Comparison of ENCODE assay signal across 24 cellular contexts in the genomic region with DNA sequence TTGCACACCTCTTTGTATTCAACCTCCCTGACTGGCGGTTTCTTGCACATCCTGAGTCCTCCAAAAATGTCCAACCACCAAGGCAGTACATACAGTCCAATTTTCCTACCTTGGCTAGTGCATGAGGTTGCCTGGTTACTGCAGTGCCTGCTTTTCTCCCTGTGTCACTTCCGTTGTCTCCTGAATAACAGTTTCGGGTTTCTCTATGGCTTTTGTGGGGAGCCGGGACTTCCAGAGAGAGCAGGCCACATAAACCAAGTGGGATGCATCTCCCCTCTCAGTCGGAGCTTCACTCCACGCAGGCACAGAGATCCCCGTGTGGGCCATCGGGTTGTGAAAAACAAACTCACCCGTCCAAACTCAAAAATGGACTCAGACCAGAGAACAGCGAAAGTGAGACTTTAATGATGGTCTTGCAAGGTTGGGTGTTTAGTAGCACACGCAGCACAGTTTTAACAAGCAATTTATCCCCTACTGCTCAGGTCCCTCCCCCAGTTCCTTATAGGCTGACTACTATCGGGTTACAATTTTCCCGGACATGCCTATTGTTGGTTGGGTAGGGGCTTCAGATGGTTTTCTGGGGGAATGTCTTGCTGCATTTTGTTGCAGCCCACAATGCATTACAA.
DNase-seq lines count a peak whose midpoint lies in the region; ATAC-seq, FAIRE-seq and TF ChIP-seq lines count a peak whose summit lies in the region.
"Had no signal": no experiment of that assay in that cellular context is flagged by ENCODE, and none has a peak within 500 bp of the region (broad histone marks: within the 10 kb centered on the region; RNA-seq: fewer than 3 reads in every experiment).

No MANE protein-coding gene starts in this region.

- H4K20me1 ChIP-seq in Loucy (ENCODE audit: insufficient read depth, low read length, poor library complexity, severe bottlenecking) (no peaks in the 10 kb centered on the region), Karpas-422 (ENCODE audit: insufficient read depth, low read depth, low read length) (no peaks in the 10 kb centered on the region)

- H3K9me2 ChIP-seq in Loucy (replicated peaks; ENCODE audit: low read depth, low read length) (no peaks in the 10 kb centered on the region), Karpas-422 (replicated peaks; ENCODE audit: insufficient read depth, low read length) (no peaks in the 10 kb centered on the region)

- H3K79me2 ChIP-seq in Loucy (ENCODE audit: insufficient read depth, low read length) = no peaks in the 10 kb centered on the region
- no peaks in the 10 kb centered on the region for H3K79me2 ChIP-seq in Karpas-422 (ENCODE audit: low read length)

- H3K4me2 ChIP-seq in Loucy (ENCODE audit: low read depth, low read length, poor library complexity, severe bottlenecking) (no peak overlapping the region), Karpas-422 (ENCODE audit: low read depth, low read length, poor library complexity, severe bottlenecking) (no peak overlapping the region)

- H3K9ac ChIP-seq in Loucy (ENCODE audit: low read depth, low read length, poor library complexity, severe bottlenecking) = no peak overlapping the region
- no peak overlapping the region for H3K9ac ChIP-seq in endodermal cell (ENCODE audit: extremely low read depth, low read length, poor library complexity, severe bottlenecking)
- H3K9ac ChIP-seq in Karpas-422 (ENCODE audit: low read length) = no peak overlapping the region

- CTCF ChIA-PET in CD8-positive, alpha-beta T cell (lab: Charles Lee) = no interaction called here

- 76 to 84% methylated on average over 9 to 12 of the region's 13 CpGs for whole genome bisulfite sequencing in endodermal cell (ENCODE audit: insufficient coverage in 1 of 2, insufficient read length in 1 of 2), 2 experiments
- 32 to 39% methylated on average over 13 of the region's 13 CpGs for WGBS in pancreas, 2 donors

- H3K36me3 ChIP-seq in Loucy (ENCODE audit: insufficient read depth, low read length) (no peaks in the 10 kb centered on the region), endodermal cell (ENCODE audit: control insufficient read depth, insufficient read depth, low read length) (no peaks in the 10 kb centered on the region), Karpas-422 (ENCODE audit: insufficient read depth, low read length) (no peaks in the 10 kb centered on the region), pancreas (no peaks in the 10 kb centered on the region)
- no peaks in the 10 kb centered on the region for H3K36me3 ChIP-seq in CD8-positive, alpha-beta T cell (ENCODE audit: insufficient read depth, low read length)
- H3K36me3 ChIP-seq: heart right ventricle had no signal

- H3K9me3 Mint-ChIP-seq in endodermal cell (no peaks in the 10 kb centered on the region), nephron progenitor cell (no peaks in the 10 kb centered on the region)
- H3K9me3 Mint-ChIP-seq in CD8-positive, alpha-beta T cell = no peaks in the 10 kb centered on the region
- H3K9me3 Mint-ChIP-seq: activated B cell treated with CpG ODN at 0.5 μM for 24 hours; dendritic cell treated with granulocyte-macrophage colony-stimulating factor and Interleukin-4, amounts not matched to agents 40 ng/mL and 50 ng/mL, for 4 days; HFFc6; IgD-negative memory B cell; stimulated activated memory B cell treated with anti-CD40 and anti-IgM and Interleukin-4, amounts not matched to agents 10 μg/mL and 1 μg/mL and 100 μg/mL, for 72 hours; T-helper 2 cell treated with Interferon-gamma antibody and Interleukin-4, amounts not matched to agents 5 μg/mL and 100 μg/mL, for 36 hours had no signal

- POLR2A ChIA-PET in CD8-positive, alpha-beta T cell (lab: Charles Lee) = no interaction called here

- H3K4me3 Mint-ChIP-seq in endodermal cell (no peak overlapping the region), nephron progenitor cell (peak overlapping the region; percentile 60)
- H3K4me3 Mint-ChIP-seq in CD8-positive, alpha-beta T cell = no peak overlapping the region
- H3K4me3 Mint-ChIP-seq: activated B cell treated with CpG ODN at 0.5 μM for 24 hours; dendritic cell treated with granulocyte-macrophage colony-stimulating factor and Interleukin-4, amounts not matched to agents 40 ng/mL and 50 ng/mL, for 4 days; HFFc6; IgD-negative memory B cell; stimulated activated memory B cell treated with anti-CD40 and anti-IgM and Interleukin-4, amounts not matched to agents 10 μg/mL and 1 μg/mL and 100 μg/mL, for 72 hours; T-helper 2 cell treated with Interferon-gamma antibody and Interleukin-4, amounts not matched to agents 5 μg/mL and 100 μg/mL, for 36 hours had no signal

- ATAC-seq in CD8-positive, alpha-beta T cell = no peak
- ATAC-seq in pancreas = no peak
- ATAC-seq: heart right ventricle; stimulated activated memory B cell treated with anti-CD40 and anti-IgM and Interleukin-4, amounts not matched to agents 10 μg/mL and 1 μg/mL and 100 μg/mL, for 72 hours had no signal

- intact Hi-C loops in CD8-positive, alpha-beta T cell (cut with DNase I, micrococcal nuclease) = no loop called here
- intact Hi-C loops in pancreas (cut with DNase I) = no loop called here

- H3K27ac Mint-ChIP-seq in endodermal cell (no peak overlapping the region), nephron progenitor cell (peak overlapping the region; percentile 95)
- H3K27ac Mint-ChIP-seq in CD8-positive, alpha-beta T cell = no peak overlapping the region
- H3K27ac Mint-ChIP-seq: activated B cell treated with CpG ODN at 0.5 μM for 24 hours; dendritic cell treated with granulocyte-macrophage colony-stimulating factor and Interleukin-4, amounts not matched to agents 40 ng/mL and 50 ng/mL, for 4 days; HFFc6; IgD-negative memory B cell; stimulated activated memory B cell treated with anti-CD40 and anti-IgM and Interleukin-4, amounts not matched to agents 10 μg/mL and 1 μg/mL and 100 μg/mL, for 72 hours; T-helper 2 cell treated with Interferon-gamma antibody and Interleukin-4, amounts not matched to agents 5 μg/mL and 100 μg/mL, for 36 hours had no signal

- no peak overlapping the region for H3K4me3 ChIP-seq in Loucy (ENCODE audit: low read length, poor library complexity, severe bottlenecking)
- H3K4me3 ChIP-seq in endodermal cell (ENCODE audit: low read length) = no peak overlapping the region
- H3K4me3 ChIP-seq in CD8-positive, alpha-beta T cell (ENCODE audit: low read depth, low read length) = no peak overlapping the region
- no peak overlapping the region for H3K4me3 ChIP-seq in Karpas-422 (ENCODE audit: low read length)
- H3K4me3 ChIP-seq in pancreas = no peak overlapping the region
- H3K4me3 ChIP-seq: heart right ventricle had no signal

- no peaks in the 10 kb centered on the region for H3K36me3 Mint-ChIP-seq in endodermal cell (ENCODE audit: low read depth)
- H3K36me3 Mint-ChIP-seq in nephron progenitor cell (ENCODE audit: low read depth) = no peaks in the 10 kb centered on the region
- no peaks in the 10 kb centered on the region for H3K36me3 Mint-ChIP-seq in CD8-positive, alpha-beta T cell
- H3K36me3 Mint-ChIP-seq: IgD-negative memory B cell; stimulated activated memory B cell treated with anti-CD40 and anti-IgM and Interleukin-4, amounts not matched to agents 10 μg/mL and 1 μg/mL and 100 μg/mL, for 72 hours had no signal

- TF ChIP-seq CTCF in Loucy (conservative IDR thresholded peaks at IDR 0.05; ENCODE audit: low read length) (no peak), endodermal cell (conservative IDR thresholded peaks at IDR 0.05) (no peak), nephron progenitor cell (IDR thresholded peaks at IDR 0.05) (no peak), pancreas (IDR thresholded peaks at IDR 0.05) (no peak)
- no peak for TF ChIP-seq CTCF in CD8-positive, alpha-beta T cell (IDR thresholded peaks at IDR 0.05)

- peak overlapping the region; percentile 6; the same call in 1 of the 2 replicates for H2AFZ ChIP-seq in Loucy (ENCODE audit: low read length)
- H2AFZ ChIP-seq in Karpas-422 (ENCODE audit: low read length) = no peak overlapping the region

- peaks cover 16% of the 10 kb centered on the region for H3K4me1 Mint-ChIP-seq in endodermal cell
- peaks cover 22% of the 10 kb centered on the region for H3K4me1 Mint-ChIP-seq in nephron progenitor cell
- H3K4me1 Mint-ChIP-seq in CD8-positive, alpha-beta T cell (ENCODE audit: low read depth) = no peaks in the 10 kb centered on the region
- H3K4me1 Mint-ChIP-seq: activated B cell treated with CpG ODN at 0.5 μM for 24 hours; IgD-negative memory B cell; stimulated activated memory B cell treated with anti-CD40 and anti-IgM and Interleukin-4, amounts not matched to agents 10 μg/mL and 1 μg/mL and 100 μg/mL, for 72 hours had no signal

- no peak for FAIRE-seq in pancreas (lab: Jason Lieb, UNC)
- FAIRE-seq: RCC 7860 had no signal

- H3K9me3 ChIP-seq in Loucy (ENCODE audit: insufficient read depth, low read depth, low read length) (no peaks in the 10 kb centered on the region), endodermal cell (ENCODE audit: control insufficient read depth, low read length) (no peaks in the 10 kb centered on the region), Karpas-422 (ENCODE audit: low read length) (no peaks in the 10 kb centered on the region), pancreas (no peaks in the 10 kb centered on the region)
- no peaks in the 10 kb centered on the region for H3K9me3 ChIP-seq in CD8-positive, alpha-beta T cell (ENCODE audit: low read length)
- H3K9me3 ChIP-seq: heart right ventricle had no signal

- no peaks in the 10 kb centered on the region for H3K27me3 ChIP-seq in Loucy (ENCODE audit: insufficient read depth, low read length, poor library complexity, severe bottlenecking)
- no peaks in the 10 kb centered on the region for H3K27me3 ChIP-seq in endodermal cell (ENCODE audit: control insufficient read depth, insufficient read depth, low read length, poor library complexity, severe bottlenecking)
- H3K27me3 ChIP-seq in CD8-positive, alpha-beta T cell (ENCODE audit: insufficient read depth, low read length) = no peaks in the 10 kb centered on the region
- no peaks in the 10 kb centered on the region for H3K27me3 ChIP-seq in Karpas-422 (ENCODE audit: low read length)
- H3K27me3 ChIP-seq in pancreas = no peaks in the 10 kb centered on the region

- H3K27ac ChIP-seq in endodermal cell (ENCODE audit: low read depth, low read length) (no peak overlapping the region), Karpas-422 (ENCODE audit: low read length) (no peak overlapping the region), pancreas (no peak overlapping the region)
- no peak overlapping the region for H3K27ac ChIP-seq in CD8-positive, alpha-beta T cell (ENCODE audit: low read depth, low read length)
- H3K27ac ChIP-seq: C4-2B, heart right ventricle had no signal

- H3K27me3 Mint-ChIP-seq in endodermal cell (ENCODE audit: insufficient read depth) (peaks cover 9% of the 10 kb centered on the region), nephron progenitor cell (ENCODE audit: low read depth, poor library complexity) (peaks cover 6% of the 10 kb centered on the region)
- H3K27me3 Mint-ChIP-seq in CD8-positive, alpha-beta T cell (ENCODE audit: low read depth) = peaks cover 11% of the 10 kb centered on the region
- H3K27me3 Mint-ChIP-seq: dendritic cell treated with granulocyte-macrophage colony-stimulating factor and Interleukin-4, amounts not matched to agents 40 ng/mL and 50 ng/mL, for 4 days; IgD-negative memory B cell had no signal

- H3K4me1 ChIP-seq in Loucy (ENCODE audit: insufficient read depth, low read length, poor library complexity, severe bottlenecking) (peaks cover 4% of the 10 kb centered on the region), endodermal cell (ENCODE audit: control insufficient read depth, insufficient read depth, low read length) (peaks cover 7% of the 10 kb centered on the region), Karpas-422 (ENCODE audit: low read length) (no peaks in the 10 kb centered on the region), pancreas (no peaks in the 10 kb centered on the region)
- no peaks in the 10 kb centered on the region for H3K4me1 ChIP-seq in CD8-positive, alpha-beta T cell (ENCODE audit: insufficient read depth, low read length)
- H3K4me1 ChIP-seq: heart right ventricle had no signal

- DNase-seq in ELF-1 (ENCODE audit: low read depth, low spot score) = peak; percentile 8
- peak; percentile 72 for DNase-seq in endodermal cell
- DNase-seq in nephron progenitor cell = peak; percentile 12
- DNase-seq in CD8-positive, alpha-beta T cell = no peak
- DNase-seq in Karpas-422 = no peak
- no peak for DNase-seq in activated T-cell treated with anti-CD3 and anti-CD28 coated beads for 4 hours
- no peak for DNase-seq in pancreas
- DNase-seq: activated B cell treated with CpG ODN at 0.5 μM for 24 hours; activated CD4-positive, alpha-beta T cell treated with anti-CD3 and anti-CD28 coated beads, Interleukin-2, amount 50 U/mL, for 48 hours; activated gamma-delta T cell treated with Interleukin-2 at 50 U/mL for 16 hours; GF-D8; heart right ventricle; HFFc6; kidney glomerular epithelial cell; mammary epithelial cell; NCI-H1930; stimulated activated CD4-positive, alpha-beta T cell treated with anti-CD3 and anti-CD28 coated beads, Interleukin-1b, Interleukin-23, amount 100 ng/mL, for 48 hours had no signal

- H3F3A ChIP-seq in Loucy (ENCODE audit: low read depth) = no peaks in the 10 kb centered on the region

Comparison
In these comparisons a context has a peak if more than half of its experiments do, and no peak if none do; other contexts are left out.
1. DNase-seq: peak in ELF-1 (single experiment), endodermal cell (single experiment) and nephron progenitor cell (single experiment); none in CD8-positive, alpha-beta T cell (0 of 7), Karpas-422 (single experiment), activated T-cell treated with anti-CD3 and anti-CD28 coated beads for 4 hours (single experiment) and pancreas (0 of 6).